In the genomic region with DNA sequence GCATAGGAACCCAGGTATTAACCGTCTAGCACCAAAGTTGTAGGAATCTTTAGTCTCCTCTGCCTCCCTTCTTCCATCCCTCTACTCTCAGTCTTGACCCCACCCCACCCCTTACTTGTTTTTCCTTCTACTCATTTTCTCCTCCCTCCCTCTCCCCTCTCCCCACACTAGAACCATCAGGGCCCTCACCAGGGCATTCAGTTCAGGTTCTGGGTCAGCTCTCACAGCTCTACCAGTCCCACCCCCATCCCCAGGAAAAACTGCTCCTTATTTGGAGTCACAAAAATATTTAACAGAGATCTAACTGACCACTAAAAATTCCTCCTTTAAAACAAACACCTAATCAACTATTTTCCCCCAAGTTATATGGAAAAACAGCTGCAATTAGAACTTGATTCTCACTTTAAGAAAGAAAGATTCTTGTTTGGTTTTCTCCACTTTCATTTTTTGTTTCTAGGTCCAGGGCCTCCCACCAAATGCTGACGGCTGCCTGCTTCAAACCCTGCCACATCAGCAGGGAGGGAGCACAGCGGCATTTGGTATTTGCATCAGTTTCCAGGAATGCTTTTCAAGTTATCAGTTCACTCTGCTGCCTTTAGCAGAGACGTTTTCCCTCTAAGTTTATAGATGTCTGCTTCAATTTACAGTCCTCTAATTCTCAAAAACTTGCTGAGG, we compare ENCODE assay signal across 2 cellular contexts.
TF ChIP-seq lines count a peak whose summit lies in the region.

No MANE protein-coding gene starts in this region.

TF ChIP-seq in GM23338, 12 proteins besides CTCF, POLR2A, EP300 and RAD21 (continued from another document):
- TF ChIP-seq, protein P1, sequence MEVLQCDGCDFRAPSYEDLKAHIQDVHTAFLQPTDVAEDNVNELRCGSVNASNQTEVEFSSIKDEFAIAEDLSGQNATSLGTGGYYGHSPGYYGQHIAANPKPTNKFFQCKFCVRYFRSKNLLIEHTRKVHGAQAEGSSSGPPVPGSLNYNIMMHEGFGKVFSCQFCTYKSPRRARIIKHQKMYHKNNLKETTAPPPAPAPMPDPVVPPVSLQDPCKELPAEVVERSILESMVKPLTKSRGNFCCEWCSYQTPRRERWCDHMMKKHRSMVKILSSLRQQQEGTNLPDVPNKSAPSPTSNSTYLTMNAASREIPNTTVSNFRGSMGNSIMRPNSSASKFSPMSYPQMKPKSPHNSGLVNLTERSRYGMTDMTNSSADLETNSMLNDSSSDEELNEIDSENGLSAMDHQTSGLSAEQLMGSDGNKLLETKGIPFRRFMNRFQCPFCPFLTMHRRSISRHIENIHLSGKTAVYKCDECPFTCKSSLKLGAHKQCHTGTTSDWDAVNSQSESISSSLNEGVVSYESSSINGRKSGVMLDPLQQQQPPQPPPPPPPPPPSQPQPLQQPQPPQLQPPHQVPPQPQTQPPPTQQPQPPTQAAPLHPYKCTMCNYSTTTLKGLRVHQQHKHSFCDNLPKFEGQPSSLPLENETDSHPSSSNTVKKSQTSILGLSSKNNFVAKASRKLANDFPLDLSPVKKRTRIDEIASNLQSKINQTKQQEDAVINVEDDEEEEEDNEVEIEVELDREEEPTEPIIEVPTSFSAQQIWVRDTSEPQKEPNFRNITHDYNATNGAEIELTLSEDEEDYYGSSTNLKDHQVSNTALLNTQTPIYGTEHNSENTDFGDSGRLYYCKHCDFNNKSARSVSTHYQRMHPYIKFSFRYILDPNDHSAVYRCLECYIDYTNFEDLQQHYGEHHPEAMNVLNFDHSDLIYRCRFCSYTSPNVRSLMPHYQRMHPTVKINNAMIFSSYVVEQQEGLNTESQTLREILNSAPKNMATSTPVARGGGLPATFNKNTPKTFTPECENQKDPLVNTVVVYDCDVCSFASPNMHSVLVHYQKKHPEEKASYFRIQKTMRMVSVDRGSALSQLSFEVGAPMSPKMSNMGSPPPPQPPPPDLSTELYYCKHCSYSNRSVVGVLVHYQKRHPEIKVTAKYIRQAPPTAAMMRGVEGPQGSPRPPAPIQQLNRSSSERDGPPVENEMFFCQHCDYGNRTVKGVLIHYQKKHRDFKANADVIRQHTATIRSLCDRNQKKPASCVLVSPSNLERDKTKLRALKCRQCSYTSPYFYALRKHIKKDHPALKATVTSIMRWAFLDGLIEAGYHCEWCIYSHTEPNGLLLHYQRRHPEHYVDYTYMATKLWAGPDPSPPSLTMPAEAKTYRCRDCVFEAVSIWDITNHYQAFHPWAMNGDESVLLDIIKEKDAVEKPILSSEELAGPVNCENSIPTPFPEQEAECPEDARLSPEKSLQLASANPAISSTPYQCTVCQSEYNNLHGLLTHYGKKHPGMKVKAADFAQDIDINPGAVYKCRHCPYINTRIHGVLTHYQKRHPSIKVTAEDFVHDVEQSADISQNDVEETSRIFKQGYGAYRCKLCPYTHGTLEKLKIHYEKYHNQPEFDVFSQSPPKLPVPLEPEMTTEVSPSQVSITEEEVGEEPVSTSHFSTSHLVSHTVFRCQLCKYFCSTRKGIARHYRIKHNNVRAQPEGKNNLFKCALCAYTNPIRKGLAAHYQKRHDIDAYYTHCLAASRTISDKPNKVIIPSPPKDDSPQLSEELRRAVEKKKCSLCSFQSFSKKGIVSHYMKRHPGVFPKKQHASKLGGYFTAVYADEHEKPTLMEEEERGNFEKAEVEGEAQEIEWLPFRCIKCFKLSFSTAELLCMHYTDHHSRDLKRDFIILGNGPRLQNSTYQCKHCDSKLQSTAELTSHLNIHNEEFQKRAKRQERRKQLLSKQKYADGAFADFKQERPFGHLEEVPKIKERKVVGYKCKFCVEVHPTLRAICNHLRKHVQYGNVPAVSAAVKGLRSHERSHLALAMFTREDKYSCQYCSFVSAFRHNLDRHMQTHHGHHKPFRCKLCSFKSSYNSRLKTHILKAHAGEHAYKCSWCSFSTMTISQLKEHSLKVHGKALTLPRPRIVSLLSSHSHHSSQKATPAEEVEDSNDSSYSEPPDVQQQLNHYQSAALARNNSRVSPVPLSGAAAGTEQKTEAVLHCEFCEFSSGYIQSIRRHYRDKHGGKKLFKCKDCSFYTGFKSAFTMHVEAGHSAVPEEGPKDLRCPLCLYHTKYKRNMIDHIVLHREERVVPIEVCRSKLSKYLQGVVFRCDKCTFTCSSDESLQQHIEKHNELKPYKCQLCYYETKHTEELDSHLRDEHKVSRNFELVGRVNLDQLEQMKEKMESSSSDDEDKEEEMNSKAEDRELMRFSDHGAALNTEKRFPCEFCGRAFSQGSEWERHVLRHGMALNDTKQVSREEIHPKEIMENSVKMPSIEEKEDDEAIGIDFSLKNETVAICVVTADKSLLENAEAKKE (CRISPR knock-in tag; IDR thresholded peaks at IDR 0.05), result no peak
- no peak for TF ChIP-seq ZNF331 (CRISPR knock-in tag; IDR thresholded peaks at IDR 0.05; ENCODE audit: low read depth)
- TF ChIP-seq, protein P2, sequence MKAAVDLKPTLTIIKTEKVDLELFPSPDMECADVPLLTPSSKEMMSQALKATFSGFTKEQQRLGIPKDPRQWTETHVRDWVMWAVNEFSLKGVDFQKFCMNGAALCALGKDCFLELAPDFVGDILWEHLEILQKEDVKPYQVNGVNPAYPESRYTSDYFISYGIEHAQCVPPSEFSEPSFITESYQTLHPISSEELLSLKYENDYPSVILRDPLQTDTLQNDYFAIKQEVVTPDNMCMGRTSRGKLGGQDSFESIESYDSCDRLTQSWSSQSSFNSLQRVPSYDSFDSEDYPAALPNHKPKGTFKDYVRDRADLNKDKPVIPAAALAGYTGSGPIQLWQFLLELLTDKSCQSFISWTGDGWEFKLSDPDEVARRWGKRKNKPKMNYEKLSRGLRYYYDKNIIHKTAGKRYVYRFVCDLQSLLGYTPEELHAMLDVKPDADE (IDR thresholded peaks at IDR 0.05), result no peak

TF ChIP-seq in WTC11, 78 proteins besides CTCF, POLR2A, EP300 and RAD21 (continued from another document):
- TF ChIP-seq NR3C1 (CRISPR knock-in tag; conservative IDR thresholded peaks at IDR 0.05; ENCODE audit: low read depth), result no peak
- TF ChIP-seq, protein P3, sequence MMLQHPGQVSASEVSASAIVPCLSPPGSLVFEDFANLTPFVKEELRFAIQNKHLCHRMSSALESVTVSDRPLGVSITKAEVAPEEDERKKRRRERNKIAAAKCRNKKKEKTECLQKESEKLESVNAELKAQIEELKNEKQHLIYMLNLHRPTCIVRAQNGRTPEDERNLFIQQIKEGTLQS (CRISPR knock-in tag; conservative IDR thresholded peaks at IDR 0.05), result no peak
- no peak for TF ChIP-seq ZBTB21 (CRISPR knock-in tag; IDR thresholded peaks at IDR 0.05; ENCODE audit: borderline replicate concordance)
- TF ChIP-seq, protein P4, sequence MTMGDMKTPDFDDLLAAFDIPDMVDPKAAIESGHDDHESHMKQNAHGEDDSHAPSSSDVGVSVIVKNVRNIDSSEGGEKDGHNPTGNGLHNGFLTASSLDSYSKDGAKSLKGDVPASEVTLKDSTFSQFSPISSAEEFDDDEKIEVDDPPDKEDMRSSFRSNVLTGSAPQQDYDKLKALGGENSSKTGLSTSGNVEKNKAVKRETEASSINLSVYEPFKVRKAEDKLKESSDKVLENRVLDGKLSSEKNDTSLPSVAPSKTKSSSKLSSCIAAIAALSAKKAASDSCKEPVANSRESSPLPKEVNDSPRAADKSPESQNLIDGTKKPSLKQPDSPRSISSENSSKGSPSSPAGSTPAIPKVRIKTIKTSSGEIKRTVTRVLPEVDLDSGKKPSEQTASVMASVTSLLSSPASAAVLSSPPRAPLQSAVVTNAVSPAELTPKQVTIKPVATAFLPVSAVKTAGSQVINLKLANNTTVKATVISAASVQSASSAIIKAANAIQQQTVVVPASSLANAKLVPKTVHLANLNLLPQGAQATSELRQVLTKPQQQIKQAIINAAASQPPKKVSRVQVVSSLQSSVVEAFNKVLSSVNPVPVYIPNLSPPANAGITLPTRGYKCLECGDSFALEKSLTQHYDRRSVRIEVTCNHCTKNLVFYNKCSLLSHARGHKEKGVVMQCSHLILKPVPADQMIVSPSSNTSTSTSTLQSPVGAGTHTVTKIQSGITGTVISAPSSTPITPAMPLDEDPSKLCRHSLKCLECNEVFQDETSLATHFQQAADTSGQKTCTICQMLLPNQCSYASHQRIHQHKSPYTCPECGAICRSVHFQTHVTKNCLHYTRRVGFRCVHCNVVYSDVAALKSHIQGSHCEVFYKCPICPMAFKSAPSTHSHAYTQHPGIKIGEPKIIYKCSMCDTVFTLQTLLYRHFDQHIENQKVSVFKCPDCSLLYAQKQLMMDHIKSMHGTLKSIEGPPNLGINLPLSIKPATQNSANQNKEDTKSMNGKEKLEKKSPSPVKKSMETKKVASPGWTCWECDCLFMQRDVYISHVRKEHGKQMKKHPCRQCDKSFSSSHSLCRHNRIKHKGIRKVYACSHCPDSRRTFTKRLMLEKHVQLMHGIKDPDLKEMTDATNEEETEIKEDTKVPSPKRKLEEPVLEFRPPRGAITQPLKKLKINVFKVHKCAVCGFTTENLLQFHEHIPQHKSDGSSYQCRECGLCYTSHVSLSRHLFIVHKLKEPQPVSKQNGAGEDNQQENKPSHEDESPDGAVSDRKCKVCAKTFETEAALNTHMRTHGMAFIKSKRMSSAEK (CRISPR knock-in tag; IDR thresholded peaks at IDR 0.05; ENCODE audit: borderline replicate concordance), result no peak
- no peak for TF ChIP-seq ESRRA (CRISPR knock-in tag; IDR thresholded peaks at IDR 0.05; ENCODE audit: borderline replicate concordance)
- TF ChIP-seq, protein P5, sequence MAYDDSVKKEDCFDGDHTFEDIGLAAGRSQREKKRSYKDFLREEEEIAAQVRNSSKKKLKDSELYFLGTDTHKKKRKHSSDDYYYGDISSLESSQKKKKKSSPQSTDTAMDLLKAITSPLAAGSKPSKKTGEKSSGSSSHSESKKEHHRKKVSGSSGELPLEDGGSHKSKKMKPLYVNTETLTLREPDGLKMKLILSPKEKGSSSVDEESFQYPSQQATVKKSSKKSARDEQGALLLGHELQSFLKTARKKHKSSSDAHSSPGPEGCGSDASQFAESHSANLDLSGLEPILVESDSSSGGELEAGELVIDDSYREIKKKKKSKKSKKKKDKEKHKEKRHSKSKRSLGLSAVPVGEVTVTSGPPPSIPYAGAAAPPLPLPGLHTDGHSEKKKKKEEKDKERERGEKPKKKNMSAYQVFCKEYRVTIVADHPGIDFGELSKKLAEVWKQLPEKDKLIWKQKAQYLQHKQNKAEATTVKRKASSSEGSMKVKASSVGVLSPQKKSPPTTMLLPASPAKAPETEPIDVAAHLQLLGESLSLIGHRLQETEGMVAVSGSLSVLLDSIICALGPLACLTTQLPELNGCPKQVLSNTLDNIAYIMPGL (CRISPR knock-in tag; IDR thresholded peaks at IDR 0.05), result no peak
- no peak for TF ChIP-seq ZNF671 (CRISPR knock-in tag; IDR thresholded peaks at IDR 0.05)
